17 cellular contexts compared by ENCODE assay signal in the genomic region with DNA sequence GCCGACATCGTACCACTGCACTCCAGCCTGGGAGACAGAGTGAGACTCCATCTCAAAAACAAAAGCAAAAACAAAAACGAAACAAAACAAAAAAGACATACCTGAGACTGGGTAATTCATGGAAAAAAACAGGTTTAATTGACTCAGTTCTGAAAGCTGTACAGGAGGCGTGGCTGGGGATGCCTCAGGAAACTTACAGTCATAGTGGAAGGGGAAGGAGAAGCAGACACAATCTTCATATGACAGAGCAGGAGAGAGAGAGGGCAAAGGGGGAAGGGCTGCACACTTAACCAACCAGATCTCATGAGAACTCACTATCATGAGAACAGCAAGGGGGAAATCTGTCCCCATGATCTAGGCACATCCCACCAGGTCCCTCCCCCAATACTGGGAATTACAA.
A peak's percentile ranks its signal among the peaks of the same experiment; 100 is the strongest.
DNase-seq lines count a peak whose midpoint lies in the region; ATAC-seq and TF ChIP-seq lines count a peak whose summit lies in the region.
"Had no signal": no experiment of that assay in that cellular context is flagged by ENCODE, and none has a peak within 500 bp of the region (broad histone marks: within the 10 kb centered on the region; RNA-seq: fewer than 3 reads in every experiment).

No MANE protein-coding gene starts in this region.

- no peaks in the 10 kb centered on the region for H3K36me3 Mint-ChIP-seq in stimulated activated effector memory CD8-positive, alpha-beta T cell treated with anti-CD3 and anti-CD28 coated beads, Interleukin-12 subunit alpha, Interleukin-12 subunit beta, amount 100 ng/mL, for 72 hours
- H3K36me3 Mint-ChIP-seq: CD14-positive monocyte had no signal

- no peak overlapping the region for H3K4me3 Mint-ChIP-seq in stimulated activated effector memory CD8-positive, alpha-beta T cell treated with anti-CD3 and anti-CD28 coated beads, Interleukin-12 subunit alpha, Interleukin-12 subunit beta, amount 100 ng/mL, for 72 hours
- H3K4me3 Mint-ChIP-seq: CD14-positive monocyte had no signal

- H3K4me3 ChIP-seq in GM12865 (ENCODE audit: low read depth, low read length) (no peak overlapping the region), right lobe of liver (no peak overlapping the region)
- H3K4me3 ChIP-seq: SJSA1 had no signal

- intact Hi-C loops in right lobe of liver (cut with DNase I): no loop called here

- H3K27ac ChIP-seq in right lobe of liver: no peak overlapping the region
- H3K27ac ChIP-seq: SJSA1 had no signal

- H3K27me3 ChIP-seq in right lobe of liver: no peaks in the 10 kb centered on the region
- H3K27me3 ChIP-seq: SJSA1 had no signal

- H3K36me3 ChIP-seq in right lobe of liver: no peaks in the 10 kb centered on the region
- H3K36me3 ChIP-seq: SJSA1 had no signal

- no peaks in the 10 kb centered on the region for H3K4me1 ChIP-seq in right lobe of liver
- H3K4me1 ChIP-seq: SJSA1 had no signal

- H3K4me1 Mint-ChIP-seq in stimulated activated effector memory CD8-positive, alpha-beta T cell treated with anti-CD3 and anti-CD28 coated beads, Interleukin-12 subunit alpha, Interleukin-12 subunit beta, amount 100 ng/mL, for 72 hours: peaks cover 7% of the 10 kb centered on the region

- H3K9me3 Mint-ChIP-seq in stimulated activated effector memory CD8-positive, alpha-beta T cell treated with anti-CD3 and anti-CD28 coated beads, Interleukin-12 subunit alpha, Interleukin-12 subunit beta, amount 100 ng/mL, for 72 hours: no peaks in the 10 kb centered on the region

- peak; percentile 51 for ATAC-seq in HG03025 (IDR thresholded peaks at IDR 0.05; ENCODE audit: low FRiP score, unreplicated experiment)
- ATAC-seq in stimulated activated effector memory CD8-positive, alpha-beta T cell treated with anti-CD3 and anti-CD28 coated beads, Interleukin-12 subunit alpha, Interleukin-12 subunit beta, amount 100 ng/mL, for 72 hours: peak; percentile 61
- no peak for ATAC-seq in right lobe of liver
- no peak for ATAC-seq in HG02884 (IDR thresholded peaks at IDR 0.05; ENCODE audit: unreplicated experiment)
- ATAC-seq: PC-3 had no signal

- DNase-seq in activated T-cell treated with anti-CD3 and anti-CD28 coated beads, Interleukin-2, amount 50 U/mL, for 48 hours: peak; percentile 19 to 28
- DNase-seq in activated T-cell treated with anti-CD3 and anti-CD28 coated beads for 4 hours: no peak
- peak; percentile 40 for DNase-seq in GM12865 (ENCODE audit: low read depth)
- DNase-seq in stimulated activated effector memory CD8-positive, alpha-beta T cell treated with anti-CD3 and anti-CD28 coated beads, Interleukin-12 subunit alpha, Interleukin-12 subunit beta, amount 100 ng/mL, for 72 hours (ENCODE audit: low spot score in 2 of 2): no peak
- no peak for DNase-seq in right lobe of liver
- no peak for DNase-seq in hippocampal formation (lab: John Stamatoyannopoulos, UW)
- DNase-seq: COR-L47, GF-D8, NCI-H1436, NCI-H2029, NCI-H2171 treated with DMSO at 0.1 percent for 48 hours, NCI-H446 treated with DMSO at 0.1 percent for 48 hours, PC-3 had no signal

- no peak overlapping the region for H3K27ac Mint-ChIP-seq in stimulated activated effector memory CD8-positive, alpha-beta T cell treated with anti-CD3 and anti-CD28 coated beads, Interleukin-12 subunit alpha, Interleukin-12 subunit beta, amount 100 ng/mL, for 72 hours

- TF ChIP-seq POLR2A in right lobe of liver (IDR thresholded peaks at IDR 0.05): no peak

- TF ChIP-seq CTCF in GM12865 (IDR thresholded peaks at IDR 0.05; ENCODE audit: insufficient read depth, low read depth, low read length, missing control alignments) (no peak), right lobe of liver (IDR thresholded peaks at IDR 0.05) (no peak)

- H3K9me3 ChIP-seq in right lobe of liver: no peaks in the 10 kb centered on the region
- H3K9me3 ChIP-seq: SJSA1 had no signal

- WGBS in right lobe of liver (ENCODE audit: insufficient coverage, low coverage, low lambda C conversion rate, missing lambda C conversion rate): 60% methylated on average over 4 of the region's 4 CpGs

Comparison
In these comparisons a context has a peak if more than half of its experiments do, and no peak if none do; other contexts are left out.
1. DNase-seq: peak in activated T-cell treated with anti-CD3 and anti-CD28 coated beads, Interleukin-2, amount 50 U/mL, for 48 hours (2 of 2) and GM12865 (single experiment); none in activated T-cell treated with anti-CD3 and anti-CD28 coated beads for 4 hours (single experiment), stimulated activated effector memory CD8-positive, alpha-beta T cell treated with anti-CD3 and anti-CD28 coated beads, Interleukin-12 subunit alpha, Interleukin-12 subunit beta, amount 100 ng/mL, for 72 hours (0 of 2), right lobe of liver (0 of 3) and hippocampal formation (0 of 2).
2. ATAC-seq: peak in HG03025 (single experiment) and stimulated activated effector memory CD8-positive, alpha-beta T cell treated with anti-CD3 and anti-CD28 coated beads, Interleukin-12 subunit alpha, Interleukin-12 subunit beta, amount 100 ng/mL, for 72 hours (single experiment); none in right lobe of liver (0 of 4) and HG02884 (single experiment).